ENCODE assay signal across 2 cellular contexts in genomic region chr14:59148334-59148900, GRCh38.
TF ChIP-seq lines count a peak whose summit lies in the region.

No MANE protein-coding gene starts in this region.

TF ChIP-seq in neural cell, 6 proteins besides CTCF, POLR2A, EP300 and RAD21:
- TF ChIP-seq, protein P1, sequence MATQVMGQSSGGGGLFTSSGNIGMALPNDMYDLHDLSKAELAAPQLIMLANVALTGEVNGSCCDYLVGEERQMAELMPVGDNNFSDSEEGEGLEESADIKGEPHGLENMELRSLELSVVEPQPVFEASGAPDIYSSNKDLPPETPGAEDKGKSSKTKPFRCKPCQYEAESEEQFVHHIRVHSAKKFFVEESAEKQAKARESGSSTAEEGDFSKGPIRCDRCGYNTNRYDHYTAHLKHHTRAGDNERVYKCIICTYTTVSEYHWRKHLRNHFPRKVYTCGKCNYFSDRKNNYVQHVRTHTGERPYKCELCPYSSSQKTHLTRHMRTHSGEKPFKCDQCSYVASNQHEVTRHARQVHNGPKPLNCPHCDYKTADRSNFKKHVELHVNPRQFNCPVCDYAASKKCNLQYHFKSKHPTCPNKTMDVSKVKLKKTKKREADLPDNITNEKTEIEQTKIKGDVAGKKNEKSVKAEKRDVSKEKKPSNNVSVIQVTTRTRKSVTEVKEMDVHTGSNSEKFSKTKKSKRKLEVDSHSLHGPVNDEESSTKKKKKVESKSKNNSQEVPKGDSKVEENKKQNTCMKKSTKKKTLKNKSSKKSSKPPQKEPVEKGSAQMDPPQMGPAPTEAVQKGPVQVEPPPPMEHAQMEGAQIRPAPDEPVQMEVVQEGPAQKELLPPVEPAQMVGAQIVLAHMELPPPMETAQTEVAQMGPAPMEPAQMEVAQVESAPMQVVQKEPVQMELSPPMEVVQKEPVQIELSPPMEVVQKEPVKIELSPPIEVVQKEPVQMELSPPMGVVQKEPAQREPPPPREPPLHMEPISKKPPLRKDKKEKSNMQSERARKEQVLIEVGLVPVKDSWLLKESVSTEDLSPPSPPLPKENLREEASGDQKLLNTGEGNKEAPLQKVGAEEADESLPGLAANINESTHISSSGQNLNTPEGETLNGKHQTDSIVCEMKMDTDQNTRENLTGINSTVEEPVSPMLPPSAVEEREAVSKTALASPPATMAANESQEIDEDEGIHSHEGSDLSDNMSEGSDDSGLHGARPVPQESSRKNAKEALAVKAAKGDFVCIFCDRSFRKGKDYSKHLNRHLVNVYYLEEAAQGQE (IDR thresholded peaks at IDR 0.05; ENCODE audit: borderline replicate concordance), result peak; percentile 81
- TF ChIP-seq TAF1 (IDR thresholded peaks at IDR 0.05; ENCODE audit: low read depth) (no peak), POLR2AphosphoS5 (IDR thresholded peaks at IDR 0.05) (peak; percentile 36), SMC3 (conservative IDR thresholded peaks at IDR 0.05; ENCODE audit: poor library complexity) (no peak), MXI1 (conservative IDR thresholded peaks at IDR 0.05; ENCODE audit: poor library complexity, severe bottlenecking) (no peak)

TF ChIP-seq in HepG2, 621 proteins besides CTCF, POLR2A, EP300 and RAD21 (continued from another document):
- TF ChIP-seq ZBTB39 (CRISPR knock-in tag; IDR thresholded peaks at IDR 0.05) (no peak), ZNF574 (CRISPR knock-in tag; IDR thresholded peaks at IDR 0.05) (no peak), JUN (CRISPR knock-in tag; IDR thresholded peaks at IDR 0.05) (no peak), ZBTB33 (CRISPR knock-in tag; IDR thresholded peaks at IDR 0.05) (no peak), MAFG (CRISPR knock-in tag; IDR thresholded peaks at IDR 0.05) (no peak), JARID2 (CRISPR knock-in tag; IDR thresholded peaks at IDR 0.05; ENCODE audit: insufficient replicate concordance) (no peak), ZNF282 (IDR thresholded peaks at IDR 0.05; ENCODE audit: partially characterized antibody) (no peak), PRDM4 (CRISPR knock-in tag; IDR thresholded peaks at IDR 0.05; ENCODE audit: borderline replicate concordance) (no peak), ZNF329 (CRISPR knock-in tag; IDR thresholded peaks at IDR 0.05; ENCODE audit: low read depth) (no peak), ZNF205 (CRISPR knock-in tag; IDR thresholded peaks at IDR 0.05) (no peak), NCOA1 (CRISPR knock-in tag; IDR thresholded peaks at IDR 0.05) (no peak), GTF2F1 (IDR thresholded peaks at IDR 0.05; ENCODE audit: low read length) (no peak), SAFB2 (CRISPR knock-in tag; IDR thresholded peaks at IDR 0.05; ENCODE audit: borderline replicate concordance, low read depth) (no peak), HMGXB4 (CRISPR knock-in tag; IDR thresholded peaks at IDR 0.05; ENCODE audit: borderline replicate concordance in 1 of 2, low read depth in 1 of 2) (no peak)
- TF ChIP-seq, protein P2, sequence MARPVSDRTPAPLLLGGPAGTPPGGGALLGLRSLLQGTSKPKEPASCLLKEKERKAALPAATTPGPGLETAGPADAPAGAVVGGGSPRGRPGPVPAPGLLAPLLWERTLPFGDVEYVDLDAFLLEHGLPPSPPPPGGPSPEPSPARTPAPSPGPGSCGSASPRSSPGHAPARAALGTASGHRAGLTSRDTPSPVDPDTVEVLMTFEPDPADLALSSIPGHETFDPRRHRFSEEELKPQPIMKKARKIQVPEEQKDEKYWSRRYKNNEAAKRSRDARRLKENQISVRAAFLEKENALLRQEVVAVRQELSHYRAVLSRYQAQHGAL (CRISPR knock-in tag; IDR thresholded peaks at IDR 0.05; ENCODE audit: not compliant biosample characterization), result no peak
- TF ChIP-seq, protein P3, sequence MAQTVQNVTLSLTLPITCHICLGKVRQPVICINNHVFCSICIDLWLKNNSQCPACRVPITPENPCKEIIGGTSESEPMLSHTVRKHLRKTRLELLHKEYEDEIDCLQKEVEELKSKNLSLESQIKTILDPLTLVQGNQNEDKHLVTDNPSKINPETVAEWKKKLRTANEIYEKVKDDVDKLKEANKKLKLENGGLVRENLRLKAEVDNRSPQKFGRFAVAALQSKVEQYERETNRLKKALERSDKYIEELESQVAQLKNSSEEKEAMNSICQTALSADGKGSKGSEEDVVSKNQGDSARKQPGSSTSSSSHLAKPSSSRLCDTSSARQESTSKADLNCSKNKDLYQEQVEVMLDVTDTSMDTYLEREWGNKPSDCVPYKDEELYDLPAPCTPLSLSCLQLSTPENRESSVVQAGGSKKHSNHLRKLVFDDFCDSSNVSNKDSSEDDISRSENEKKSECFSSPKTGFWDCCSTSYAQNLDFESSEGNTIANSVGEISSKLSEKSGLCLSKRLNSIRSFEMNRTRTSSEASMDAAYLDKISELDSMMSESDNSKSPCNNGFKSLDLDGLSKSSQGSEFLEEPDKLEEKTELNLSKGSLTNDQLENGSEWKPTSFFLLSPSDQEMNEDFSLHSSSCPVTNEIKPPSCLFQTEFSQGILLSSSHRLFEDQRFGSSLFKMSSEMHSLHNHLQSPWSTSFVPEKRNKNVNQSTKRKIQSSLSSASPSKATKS (CRISPR knock-in tag; IDR thresholded peaks at IDR 0.05), result no peak
